In genomic region chr4:184824776-184825393, GRCh38 we compare ENCODE assay signal across 8 cellular contexts. TPM values are rescaled to one million over a fixed set of nuclear protein-coding genes. Genes with fewer than 3 reads are reported as not detected.
DNase-seq lines count a peak whose midpoint lies in the region; ATAC-seq, FAIRE-seq and TF ChIP-seq lines count a peak whose summit lies in the region.

No MANE protein-coding gene starts in this region.

- H3K27ac ChIP-seq in HEK293 (ENCODE audit: extremely low read depth, low read depth, low read length) (peak overlapping the region; percentile 54; the same call in 1 of the 2 replicates), PC-9 (no peak overlapping the region), aorta (ENCODE audit: low read depth in 1 of 2, low read length in 2 of 2) (peak overlapping the region in 1 of 2 donors; percentile 9)

- 5 to 6% methylated on average over 18 of the region's 18 CpGs for WGBS in aorta, 2 donors

- H3K4me1 ChIP-seq in HEK293 (ENCODE audit: control insufficient read depth, insufficient read depth, low read length) (no peaks in the 10 kb centered on the region), PC-9 (replicated peaks; ENCODE audit: insufficient read depth) (peaks cover 24% of the 10 kb centered on the region; the same call in 1 of the 2 replicates), aorta (ENCODE audit: control insufficient read depth in 1 of 2, insufficient read depth in 2 of 2, low read length in 2 of 2) (no peaks in the 10 kb centered on the region)

- H3K36me3 ChIP-seq in HEK293 (ENCODE audit: control insufficient read depth in 2 of 2, insufficient read depth in 1 of 2, low read length in 2 of 2) (no peaks in the 10 kb centered on the region), PC-9 (ENCODE audit: low read depth) (no peaks in the 10 kb centered on the region), bronchial epithelial cell (ENCODE audit: control insufficient read depth, insufficient read depth, low read length) (no peaks in the 10 kb centered on the region), aorta (ENCODE audit: control insufficient read depth in 1 of 2, insufficient read depth in 2 of 2, low read length in 1 of 2) (no peaks in the 10 kb centered on the region)

- CTCF ChIA-PET in HEK293 (lab: Yijun Ruan, JAX): no interaction called here
- CTCF ChIA-PET in PC-9 (lab: Charles Lee): interaction anchor here (0.7 kb wide), 1 partner anchor 78 kb away, joined by 3 read pairs; no protein-coding TSS in a partner anchor

- FAIRE-seq in GM18507 (lab: Jason Lieb, UNC) (peak; percentile 84), bronchial epithelial cell (lab: Jason Lieb, UNC) (no peak)

- no peaks in the 10 kb centered on the region for H3K27me3 ChIP-seq in PC-9 (ENCODE audit: insufficient read depth, low read depth)
- no peaks in the 10 kb centered on the region for H3K27me3 ChIP-seq in bronchial epithelial cell (ENCODE audit: control insufficient read depth, insufficient read depth, low read length)
- H3K27me3 ChIP-seq in aorta (ENCODE audit: control insufficient read depth in 1 of 2, insufficient read depth in 2 of 2, low read length in 1 of 2): no peaks in the 10 kb centered on the region

- peaks cover 52% of the 10 kb centered on the region for H3K79me2 ChIP-seq in PC-9 (ENCODE audit: low read depth)

- H3K4me2 ChIP-seq in PC-9: peak overlapping the region; percentile 81

- H3F3A ChIP-seq in PC-9 (ENCODE audit: insufficient read depth, low read depth): no peaks in the 10 kb centered on the region

- H3K4me3 ChIP-seq in HEK293 (ENCODE audit: low read depth, low read length): peak overlapping the region; percentile 53
- peak overlapping the region; percentile 66 for H3K4me3 ChIP-seq in PC-9
- H3K4me3 ChIP-seq in bronchial epithelial cell (ENCODE audit: low read depth, low read length): peak overlapping the region; percentile 62
- H3K4me3 ChIP-seq in aorta (ENCODE audit: low read length in 2 of 2): peak overlapping the region; percentile 73 to 77

- H3K9me3 ChIP-seq in HEK293 (ENCODE audit: control insufficient read depth, insufficient read depth, low read depth, low read length) (no peaks in the 10 kb centered on the region), PC-9 (ENCODE audit: insufficient read depth, low read depth) (no peaks in the 10 kb centered on the region), aorta (ENCODE audit: control insufficient read depth, low read length) (no peaks in the 10 kb centered on the region)

- H2AFZ ChIP-seq in PC-9: peak overlapping the region; percentile 76

- intact Hi-C loops in PC-9 (cut with micrococcal nuclease; ENCODE audit: unreplicated experiment): loop anchor here (10.0 kb wide), 2 partner anchors 70 to 160 kb away; no protein-coding TSS in a partner anchor
- intact Hi-C loops in aorta (cut with DNase I): loop anchor here (10.0 kb wide), 1 partner anchor 80 kb away; no protein-coding TSS in a partner anchor

- no TSS peak for BruUV-seq in PC-9 (replicated peaks; lab: Mats Ljungman, UMichigan)

- DNase-seq in GM18507 (ENCODE audit: extremely low spot score, insufficient read length, low read depth): no peak
- DNase-seq in PC-9: no peak
- DNase-seq in bronchial epithelial cell (ENCODE audit: low read depth): no peak
- peak; percentile 39 for DNase-seq in midbrain (lab: John Stamatoyannopoulos, UW)
- no peak for DNase-seq in aorta
- no peak for DNase-seq in NCI-H2171 treated with DMSO at 0.1 percent for 48 hours (lab: John Stamatoyannopoulos, UW)
- DNase-seq in effector CD8-positive, alpha-beta T cell (lab: John Stamatoyannopoulos, UW): no peak

- TF ChIP-seq CTCF in HEK293 (tag by site-specific recombination; IDR thresholded peaks at IDR 0.05) (no peak), PC-9 (conservative IDR thresholded peaks at IDR 0.05) (no peak), bronchial epithelial cell (IDR thresholded peaks at IDR 0.05; ENCODE audit: insufficient read depth, low read length, severe bottlenecking) (no peak)

- H4K20me1 ChIP-seq in PC-9 (ENCODE audit: insufficient read depth): no peaks in the 10 kb centered on the region

- no peak for ATAC-seq in aorta (ENCODE audit: low FRiP score)

- H3K9me2 ChIP-seq in PC-9 (ENCODE audit: insufficient read depth): no peaks in the 10 kb centered on the region

- POLR2A ChIA-PET in HEK293 (lab: Yijun Ruan, JAX): no interaction called here
- POLR2A ChIA-PET in PC-9 (lab: Charles Lee; ENCODE audit: unreplicated experiment): no interaction called here

TF ChIP-seq in HEK293, 187 proteins besides CTCF, POLR2A, EP300 and RAD21 (continues in another document):
- TF ChIP-seq GLIS2 (tag by site-specific recombination; IDR thresholded peaks at IDR 0.05): peak; percentile 31; the same call in 1 of the 2 replicates
- no peak for TF ChIP-seq ZNF548 (tag by site-specific recombination; IDR thresholded peaks at IDR 0.05)
- TF ChIP-seq, protein P1, sequence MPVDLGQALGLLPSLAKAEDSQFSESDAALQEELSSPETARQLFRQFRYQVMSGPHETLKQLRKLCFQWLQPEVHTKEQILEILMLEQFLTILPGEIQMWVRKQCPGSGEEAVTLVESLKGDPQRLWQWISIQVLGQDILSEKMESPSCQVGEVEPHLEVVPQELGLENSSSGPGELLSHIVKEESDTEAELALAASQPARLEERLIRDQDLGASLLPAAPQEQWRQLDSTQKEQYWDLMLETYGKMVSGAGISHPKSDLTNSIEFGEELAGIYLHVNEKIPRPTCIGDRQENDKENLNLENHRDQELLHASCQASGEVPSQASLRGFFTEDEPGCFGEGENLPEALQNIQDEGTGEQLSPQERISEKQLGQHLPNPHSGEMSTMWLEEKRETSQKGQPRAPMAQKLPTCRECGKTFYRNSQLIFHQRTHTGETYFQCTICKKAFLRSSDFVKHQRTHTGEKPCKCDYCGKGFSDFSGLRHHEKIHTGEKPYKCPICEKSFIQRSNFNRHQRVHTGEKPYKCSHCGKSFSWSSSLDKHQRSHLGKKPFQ (tag by site-specific recombination; IDR thresholded peaks at IDR 0.05): no peak
- TF ChIP-seq ZNF610 (tag by site-specific recombination; IDR thresholded peaks at IDR 0.05; ENCODE audit: borderline replicate concordance): no peak
- no peak for TF ChIP-seq ZNF114 (tag by site-specific recombination; IDR thresholded peaks at IDR 0.05)
- no peak for TF ChIP-seq ZNF555 (tag by site-specific recombination; conservative IDR thresholded peaks at IDR 0.05)
- TF ChIP-seq ZNF549 (tag by site-specific recombination; IDR thresholded peaks at IDR 0.05): no peak
- no peak for TF ChIP-seq ZNF157 (tag by site-specific recombination; IDR thresholded peaks at IDR 0.05)
- TF ChIP-seq KLF16 (tag by site-specific recombination; IDR thresholded peaks at IDR 0.05): no peak
- TF ChIP-seq ZNF624 (tag by site-specific recombination; IDR thresholded peaks at IDR 0.05): no peak
- TF ChIP-seq, protein P2, sequence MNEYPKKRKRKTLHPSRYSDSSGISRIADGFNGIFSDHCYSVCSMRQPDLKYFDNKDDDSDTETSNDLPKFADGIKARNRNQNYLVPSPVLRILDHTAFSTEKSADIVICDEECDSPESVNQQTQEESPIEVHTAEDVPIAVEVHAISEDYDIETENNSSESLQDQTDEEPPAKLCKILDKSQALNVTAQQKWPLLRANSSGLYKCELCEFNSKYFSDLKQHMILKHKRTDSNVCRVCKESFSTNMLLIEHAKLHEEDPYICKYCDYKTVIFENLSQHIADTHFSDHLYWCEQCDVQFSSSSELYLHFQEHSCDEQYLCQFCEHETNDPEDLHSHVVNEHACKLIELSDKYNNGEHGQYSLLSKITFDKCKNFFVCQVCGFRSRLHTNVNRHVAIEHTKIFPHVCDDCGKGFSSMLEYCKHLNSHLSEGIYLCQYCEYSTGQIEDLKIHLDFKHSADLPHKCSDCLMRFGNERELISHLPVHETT (tag by site-specific recombination; IDR thresholded peaks at IDR 0.05): no peak
- TF ChIP-seq, protein P3, sequence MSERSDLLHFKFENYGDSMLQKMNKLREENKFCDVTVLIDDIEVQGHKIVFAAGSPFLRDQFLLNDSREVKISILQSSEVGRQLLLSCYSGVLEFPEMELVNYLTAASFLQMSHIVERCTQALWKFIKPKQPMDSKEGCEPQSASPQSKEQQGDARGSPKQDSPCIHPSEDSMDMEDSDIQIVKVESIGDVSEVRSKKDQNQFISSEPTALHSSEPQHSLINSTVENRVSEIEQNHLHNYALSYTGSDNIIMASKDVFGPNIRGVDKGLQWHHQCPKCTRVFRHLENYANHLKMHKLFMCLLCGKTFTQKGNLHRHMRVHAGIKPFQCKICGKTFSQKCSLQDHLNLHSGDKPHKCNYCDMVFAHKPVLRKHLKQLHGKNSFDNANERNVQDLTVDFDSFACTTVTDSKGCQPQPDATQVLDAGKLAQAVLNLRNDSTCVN (tag by site-specific recombination; optimal IDR thresholded peaks at IDR 0.05): peak; percentile 58
- TF ChIP-seq, protein P4, sequence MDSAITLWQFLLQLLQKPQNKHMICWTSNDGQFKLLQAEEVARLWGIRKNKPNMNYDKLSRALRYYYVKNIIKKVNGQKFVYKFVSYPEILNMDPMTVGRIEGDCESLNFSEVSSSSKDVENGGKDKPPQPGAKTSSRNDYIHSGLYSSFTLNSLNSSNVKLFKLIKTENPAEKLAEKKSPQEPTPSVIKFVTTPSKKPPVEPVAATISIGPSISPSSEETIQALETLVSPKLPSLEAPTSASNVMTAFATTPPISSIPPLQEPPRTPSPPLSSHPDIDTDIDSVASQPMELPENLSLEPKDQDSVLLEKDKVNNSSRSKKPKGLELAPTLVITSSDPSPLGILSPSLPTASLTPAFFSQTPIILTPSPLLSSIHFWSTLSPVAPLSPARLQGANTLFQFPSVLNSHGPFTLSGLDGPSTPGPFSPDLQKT (IDR thresholded peaks at IDR 0.05; ENCODE audit: borderline replicate concordance, low read depth, low read length): no peak
- TF ChIP-seq ZNF510 (tag by site-specific recombination; IDR thresholded peaks at IDR 0.05; ENCODE audit: insufficient replicate concordance): no peak
- TF ChIP-seq SCRT2 (tag by site-specific recombination; IDR thresholded peaks at IDR 0.05): no peak
- no peak for TF ChIP-seq SALL2 (tag by site-specific recombination; IDR thresholded peaks at IDR 0.05; ENCODE audit: borderline replicate concordance)
- no peak for TF ChIP-seq KLF7 (tag by site-specific recombination; IDR thresholded peaks at IDR 0.05; ENCODE audit: borderline replicate concordance)
- no peak for TF ChIP-seq ZNF645 (tag by site-specific recombination; IDR thresholded peaks at IDR 0.05)

RNA-seq across cellular contexts. Expression of gene ACSL1, which starts 0.9 kb away (rescaled TPM):
- total RNA-seq in PC-9 (2021) (50.1 and 96.6 TPM in 2 replicates), bronchial epithelial cell (60.3 and 97.9 TPM in 2 replicates), aorta (10 to 100 TPM; 61.3 to 97.8 TPM)
- polyA plus RNA-seq in aorta: 10 to 100 TPM; 20.3 to 49.7 TPM
